In the genomic region with DNA sequence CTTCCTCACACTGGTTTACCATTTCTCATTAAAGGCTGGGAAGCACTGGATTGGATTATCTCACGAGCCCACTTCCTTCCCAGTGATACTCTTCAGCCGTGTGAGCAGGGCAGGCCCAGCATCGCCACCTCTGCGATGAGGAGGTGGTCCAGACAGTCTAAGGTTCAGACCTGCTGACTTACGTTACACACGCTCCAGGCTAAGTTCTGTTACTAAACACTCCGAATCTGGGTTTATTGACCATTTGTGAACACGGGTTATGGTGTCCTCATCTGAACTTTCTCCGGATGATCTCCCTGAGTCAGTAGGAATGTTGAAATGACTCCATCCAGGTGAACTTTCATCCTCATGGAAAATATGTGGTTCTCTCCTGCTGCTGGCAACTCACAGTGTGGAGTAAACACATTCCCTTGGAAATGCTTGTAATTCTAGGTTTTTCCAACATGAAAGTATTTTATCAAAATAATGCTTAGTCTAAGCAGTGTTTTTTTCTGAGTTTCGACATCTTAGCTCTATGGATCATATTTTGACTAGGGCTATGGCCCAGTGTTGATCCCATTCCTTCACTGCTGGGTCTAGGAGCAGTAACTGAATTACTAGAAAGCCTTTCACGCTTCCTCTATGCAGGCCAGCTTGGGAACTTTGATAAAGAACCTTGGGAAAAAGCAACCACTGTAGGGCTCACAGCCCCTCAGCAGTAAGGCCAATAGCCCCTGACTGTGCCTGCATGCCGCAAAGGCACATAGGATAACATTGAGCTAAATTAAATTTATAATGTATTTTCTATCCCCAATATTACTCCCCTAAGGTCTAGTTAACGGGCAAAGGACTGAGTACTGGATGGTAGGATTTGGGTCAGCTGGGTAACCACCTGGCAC, we compare ENCODE assay signal across 17 cellular contexts. TPM values are rescaled to one million over a fixed set of nuclear protein-coding genes. Genes with fewer than 3 reads are reported as not detected.
DNase-seq lines count a peak whose midpoint lies in the region; ATAC-seq, FAIRE-seq and TF ChIP-seq lines count a peak whose summit lies in the region.
"Had no signal": no experiment of that assay in that cellular context is flagged by ENCODE, and none has a peak within 500 bp of the region (broad histone marks: within the 10 kb centered on the region; RNA-seq: fewer than 3 reads in every experiment).

No MANE protein-coding gene starts in this region.

- H3K27ac Mint-ChIP-seq in GM23338 = no peak overlapping the region
- H3K27ac Mint-ChIP-seq in astrocyte (ENCODE audit: unreplicated experiment) = no peak overlapping the region
- H3K27ac Mint-ChIP-seq: activated CD8-positive, alpha-beta T cell treated with anti-CD3 and anti-CD28 coated beads, Interleukin-2, amount 10 ng/mL, durations not matched to agents 7 days and 5 days; stimulated activated naive CD8-positive, alpha-beta T cell treated with anti-CD3 and anti-CD28 coated beads, Interleukin-15, Interleukin-2, amounts not matched to agents 100 ng/mL and 50 ng/mL, for 24 hours had no signal

- H3K4me3 Mint-ChIP-seq in GM23338 (no peak overlapping the region), astrocyte (ENCODE audit: unreplicated experiment) (no peak overlapping the region)
- H3K4me3 Mint-ChIP-seq: activated CD8-positive, alpha-beta T cell treated with anti-CD3 and anti-CD28 coated beads, Interleukin-2, amount 10 ng/mL, durations not matched to agents 7 days and 5 days; stimulated activated naive CD8-positive, alpha-beta T cell treated with anti-CD3 and anti-CD28 coated beads, Interleukin-15, Interleukin-2, amounts not matched to agents 100 ng/mL and 50 ng/mL, for 24 hours had no signal

- no peaks in the 10 kb centered on the region for H3K36me3 Mint-ChIP-seq in GM23338 (ENCODE audit: low read depth)
- H3K36me3 Mint-ChIP-seq in astrocyte (ENCODE audit: low read depth, unreplicated experiment) = no peaks in the 10 kb centered on the region

- H3F3A ChIP-seq in GM23338 (replicated peaks; ENCODE audit: low read depth) = no peaks in the 10 kb centered on the region
- peaks cover 7% of the 10 kb centered on the region for H3F3A ChIP-seq in MM.1S (ENCODE audit: insufficient read depth, low read length)

- no peak for FAIRE-seq in astrocyte (lab: Jason Lieb, UNC)

- H3K9me3 ChIP-seq in astrocyte (ENCODE audit: insufficient read depth, low read depth, low read length) (no peaks in the 10 kb centered on the region), MM.1S (replicated peaks; ENCODE audit: insufficient read depth, low read length) (no peaks in the 10 kb centered on the region)
- H3K9me3 ChIP-seq: BE2C, ovary, spleen had no signal

- H3K4me3 ChIP-seq in GM23338 (no peak overlapping the region), astrocyte (ENCODE audit: insufficient read depth, low read depth, low read length) (no peak overlapping the region), MM.1S (ENCODE audit: low read length) (no peak overlapping the region)
- H3K4me3 ChIP-seq: ovary, spleen had no signal

- intact Hi-C loops in sciatic nerve (cut with DNase I) = no loop called here

- DNase-seq in GM23338 (ENCODE audit: low spot score) (no peak), astrocyte (ENCODE audit: low read depth) (peak; percentile 87), foreskin keratinocyte (no peak), sciatic nerve (ENCODE audit: low spot score) (no peak), DMS79 treated with DMSO at 0.1 percent for 48 hours (lab: John Stamatoyannopoulos, UW) (no peak), MM.1S (no peak)
- DNase-seq: activated CD8-positive, alpha-beta T cell treated with anti-CD3 and anti-CD28 coated beads, Interleukin-2, amount 10 ng/mL, durations not matched to agents 7 days and 5 days; BE2C; left colon; NCI-H524; OCI-M1; spleen had no signal

- no peak overlapping the region for H3K27ac ChIP-seq in GM23338 (ENCODE audit: low read depth)
- H3K27ac ChIP-seq in astrocyte (ENCODE audit: low read depth, low read length) = peak overlapping the region; percentile 70
- peak overlapping the region; percentile 20 for H3K27ac ChIP-seq in foreskin keratinocyte
- no peak overlapping the region for H3K27ac ChIP-seq in MM.1S (ENCODE audit: low read length)
- H3K27ac ChIP-seq: spleen, VCaP had no signal

- no peak overlapping the region for H3K4me2 ChIP-seq in GM23338
- peak overlapping the region; percentile 32 for H3K4me2 ChIP-seq in astrocyte (ENCODE audit: low read length)
- no peak overlapping the region for H3K4me2 ChIP-seq in MM.1S (ENCODE audit: low read depth, low read length)

- H3K9me2 ChIP-seq in GM23338 (ENCODE audit: insufficient read depth) (no peaks in the 10 kb centered on the region; the same call in 1 of the 2 replicates), MM.1S (replicated peaks; ENCODE audit: insufficient read depth, low read length) (no peaks in the 10 kb centered on the region)

- no peak for TF ChIP-seq CTCF in GM23338 (conservative IDR thresholded peaks at IDR 0.05; ENCODE audit: low read depth in 2 of 2)
- no peak for TF ChIP-seq CTCF in astrocyte (IDR thresholded peaks at IDR 0.05; ENCODE audit: insufficient read depth, low read depth, low read length)
- no peak for TF ChIP-seq CTCF in foreskin keratinocyte (conservative IDR thresholded peaks at IDR 0.05)
- TF ChIP-seq CTCF in MM.1S (IDR thresholded peaks at IDR 0.05; ENCODE audit: low read length) = no peak

- H3K9ac ChIP-seq in astrocyte (ENCODE audit: low read length) (peak overlapping the region; percentile 7), MM.1S (ENCODE audit: low read length) (no peak overlapping the region)

- no peaks in the 10 kb centered on the region for H3K9me3 Mint-ChIP-seq in GM23338
- no peaks in the 10 kb centered on the region for H3K9me3 Mint-ChIP-seq in astrocyte (ENCODE audit: unreplicated experiment)
- H3K9me3 Mint-ChIP-seq: stimulated activated naive CD8-positive, alpha-beta T cell treated with anti-CD3 and anti-CD28 coated beads, Interleukin-15, Interleukin-2, amounts not matched to agents 100 ng/mL and 50 ng/mL, for 24 hours had no signal

- ATAC-seq in GM23338 (no peak), foreskin keratinocyte (peak; percentile 53), sciatic nerve (peak; percentile 65), GM18870 (IDR thresholded peaks at IDR 0.05; ENCODE audit: unreplicated experiment) (no peak), GM19397 (IDR thresholded peaks at IDR 0.05; ENCODE audit: unreplicated experiment) (no peak)
- ATAC-seq: activated CD8-positive, alpha-beta T cell treated with anti-CD3 and anti-CD28 coated beads, Interleukin-2, amount 10 ng/mL, durations not matched to agents 7 days and 5 days; left colon had no signal

- peaks cover 6% of the 10 kb centered on the region; the same call in 1 of the 2 replicates for H3K4me1 ChIP-seq in GM23338 (ENCODE audit: insufficient read depth)
- H3K4me1 ChIP-seq in astrocyte (ENCODE audit: insufficient read depth, low read length) = peaks cover 13% of the 10 kb centered on the region
- H3K4me1 ChIP-seq in foreskin keratinocyte = peaks cover 6% of the 10 kb centered on the region
- H3K4me1 ChIP-seq in MM.1S (ENCODE audit: low read length) = peaks cover 12% of the 10 kb centered on the region
- H3K4me1 ChIP-seq: BE2C had no signal

- H3K36me3 ChIP-seq in GM23338 (ENCODE audit: insufficient read depth) (no peaks in the 10 kb centered on the region), astrocyte (ENCODE audit: insufficient read depth, low read length) (no peaks in the 10 kb centered on the region), MM.1S (replicated peaks; ENCODE audit: insufficient read depth, low read length) (no peaks in the 10 kb centered on the region)
- H3K36me3 ChIP-seq: BE2C, ovary, spleen had no signal

- 0 out of 2 replicates have a peak overlapping the region, but pooled peaks have one; percentile 52 for H2AFZ ChIP-seq in GM23338
- H2AFZ ChIP-seq in astrocyte (ENCODE audit: low read depth, low read length) = peak overlapping the region; percentile 2
- H2AFZ ChIP-seq in MM.1S (ENCODE audit: low read length) = no peak overlapping the region

- no peaks in the 10 kb centered on the region for H3K79me2 ChIP-seq in GM23338 (replicated peaks; ENCODE audit: insufficient read depth)
- no peaks in the 10 kb centered on the region for H3K79me2 ChIP-seq in astrocyte (ENCODE audit: insufficient read depth, low read length)
- H3K79me2 ChIP-seq in MM.1S (ENCODE audit: low read length) = no peaks in the 10 kb centered on the region

- H3K4me1 Mint-ChIP-seq in GM23338 (peaks cover 15% of the 10 kb centered on the region), astrocyte (ENCODE audit: low read depth, unreplicated experiment) (peaks cover 4% of the 10 kb centered on the region)

- H3K27me3 ChIP-seq in GM23338 (ENCODE audit: insufficient read depth) (no peaks in the 10 kb centered on the region), astrocyte (ENCODE audit: insufficient read depth, low read length) (no peaks in the 10 kb centered on the region), foreskin keratinocyte (no peaks in the 10 kb centered on the region), MM.1S (replicated peaks; ENCODE audit: insufficient read depth, low read length) (no peaks in the 10 kb centered on the region)
- H3K27me3 ChIP-seq: BE2C, ovary, spleen had no signal

- peaks cover 5% of the 10 kb centered on the region for H3K27me3 Mint-ChIP-seq in GM23338 (ENCODE audit: insufficient read depth, low read depth, poor library complexity)
- no peaks in the 10 kb centered on the region for H3K27me3 Mint-ChIP-seq in astrocyte (ENCODE audit: low read depth, unreplicated experiment)
- H3K27me3 Mint-ChIP-seq: stimulated activated naive CD8-positive, alpha-beta T cell treated with anti-CD3 and anti-CD28 coated beads, Interleukin-15, Interleukin-2, amounts not matched to agents 100 ng/mL and 50 ng/mL, for 24 hours had no signal

- no peaks in the 10 kb centered on the region for H4K20me1 ChIP-seq in GM23338 (replicated peaks; ENCODE audit: insufficient read depth)
- H4K20me1 ChIP-seq in astrocyte (ENCODE audit: insufficient read depth, low read length) = no peaks in the 10 kb centered on the region
- no peaks in the 10 kb centered on the region for H4K20me1 ChIP-seq in MM.1S (ENCODE audit: insufficient read depth, low read length)

TF ChIP-seq in GM23338, 12 proteins besides CTCF, POLR2A, EP300 and RAD21 (continues in another document):
- TF ChIP-seq POLR2AphosphoS5 (IDR thresholded peaks at IDR 0.05; ENCODE audit: low read depth) = no peak
- TF ChIP-seq EZH2phosphoT487 (IDR thresholded peaks at IDR 0.05; ENCODE audit: unreplicated experiment) = no peak
- no peak for TF ChIP-seq JUNB (IDR thresholded peaks at IDR 0.05; ENCODE audit: unreplicated experiment)
- TF ChIP-seq ZNF114 (CRISPR knock-in tag; IDR thresholded peaks at IDR 0.05) = no peak
- no peak for TF ChIP-seq EZH2 (IDR thresholded peaks at IDR 0.05; ENCODE audit: low read depth, unreplicated experiment)

RNA-seq across cellular contexts. Expression of a gene that starts 37.7 kb away (rescaled TPM):
- total RNA-seq in GM23338 (2014; rRNA removed; shearing (Covaris generic)) = 1.7 and 1.8 TPM in 2 replicates
- 0.78 and 1.2 TPM in 2 replicates for polyA plus RNA-seq in GM23338 (2016; fragmentation: Nextera tagmentation; extraction: Ambion mirVana)
- total RNA-seq in astrocyte = 58.2 and 64.4 TPM in 2 replicates
- total RNA-seq in foreskin keratinocyte = 33.0 and 40.0 TPM in 2 replicates
- 29.4 and 34.9 TPM in 2 replicates for polyA plus RNA-seq in foreskin keratinocyte
- total RNA-seq in sciatic nerve = 48.3 TPM
- total RNA-seq: activated CD8-positive, alpha-beta T cell treated with anti-CD3 and anti-CD28 coated beads, Interleukin-2, amount 10 ng/mL, durations not matched to agents 7 days and 5 days had no signal

RNA-seq across cellular contexts. Expression of a gene that starts 59.9 kb away (rescaled TPM):
- 4.3 and 4.4 TPM in 2 replicates for total RNA-seq in GM23338 (2014; rRNA removed; shearing (Covaris generic))
- 3.3 and 4.8 TPM in 2 replicates for polyA plus RNA-seq in GM23338 (2016; fragmentation: Nextera tagmentation; extraction: Ambion mirVana)
- total RNA-seq in astrocyte = 4.6 and 5.0 TPM in 2 replicates
- total RNA-seq in foreskin keratinocyte = 6.9 and 7.8 TPM in 2 replicates
- 9.2 and 9.4 TPM in 2 replicates for polyA plus RNA-seq in foreskin keratinocyte
- total RNA-seq in sciatic nerve = 9.6 TPM

Comparison
In these comparisons a context has a peak if more than half of its experiments do, and no peak if none do; other contexts are left out.
1. ATAC-seq: peak in foreskin keratinocyte (single experiment) and sciatic nerve (single experiment); none in GM23338 (single experiment), GM18870 (single experiment) and GM19397 (single experiment).
2. H3K27ac ChIP-seq: peak in astrocyte (single experiment) and foreskin keratinocyte (single experiment); none in GM23338 (single experiment) and MM.1S (single experiment).
3. RNA of a gene that starts 37.7 kb away (total RNA-seq): 58.2 to 64.4 TPM in astrocyte, 48.3 TPM in sciatic nerve (single experiment) and 33.0 to 40.0 TPM in foreskin keratinocyte; 1.7 to 1.8 TPM in GM23338; every median in the first group is over 10 times any median in the second.